ENCODE assay signal across 13 cellular contexts in genomic region chr21:8989261-8989882, GRCh38.
A peak's percentile ranks its signal among the peaks of the same experiment; 100 is the strongest.
DNase-seq lines count a peak whose midpoint lies in the region; ATAC-seq, FAIRE-seq and TF ChIP-seq lines count a peak whose summit lies in the region.
"Had no signal": no experiment of that assay in that cellular context is flagged by ENCODE, and none has a peak within 500 bp of the region (broad histone marks: within the 10 kb centered on the region; RNA-seq: fewer than 3 reads in every experiment).

No MANE protein-coding gene starts in this region.

- ATAC-seq in IMR-90 (ENCODE audit: low read depth) (peak; percentile 29), body of pancreas (peak; percentile 33), HepG2 (peak; percentile 24), GM21423 (IDR thresholded peaks at IDR 0.05; ENCODE audit: unreplicated experiment) (no peak), GM19351 (IDR thresholded peaks at IDR 0.05; ENCODE audit: unreplicated experiment) (no peak)

- dilution Hi-C loops in IMR-90 (cut with HindIII; ENCODE audit: low sequenced_read_pairs, unreplicated experiment) = no loop called here

- DNase-seq in BE2C = peak; percentile 64
- no peak for DNase-seq in IMR-90
- DNase-seq in body of pancreas = no peak
- DNase-seq in HepG2 (ENCODE audit: low spot score) = peak; percentile 95
- no peak for DNase-seq in T-helper 9 cell
- DNase-seq in HTR-8/SVneo (ENCODE audit: insufficient read length, low spot score) = no peak
- DNase-seq: H9, NCI-H2081, ovary, spleen had no signal

- no peaks in the 10 kb centered on the region for H4K20me1 ChIP-seq in IMR-90 (ENCODE audit: insufficient read depth, low read length)
- no peaks in the 10 kb centered on the region for H4K20me1 ChIP-seq in HepG2 (ENCODE audit: insufficient read depth, low read length)

- no peak overlapping the region for H3K9ac ChIP-seq in IMR-90 (ENCODE audit: low read depth, low read length)
- no peak overlapping the region for H3K9ac ChIP-seq in HepG2 (ENCODE audit: insufficient read depth, low read depth, low read length)

- no peak overlapping the region for H2BK120ac ChIP-seq in IMR-90 (ENCODE audit: low read depth, low read length)

- intact Hi-C loops in IMR-90 (cut with micrococcal nuclease) = no loop called here
- intact Hi-C loops in body of pancreas (cut with DNase I) = no loop called here
- intact Hi-C loops in HepG2 (cut with micrococcal nuclease; ENCODE audit: unreplicated experiment) = no loop called here

- no peak overlapping the region for H3K18ac ChIP-seq in IMR-90 (ENCODE audit: low read depth, low read length)

- no peak overlapping the region for H3K23ac ChIP-seq in IMR-90 (ENCODE audit: low read depth, low read length)

- H3K79me2 ChIP-seq in HepG2 (ENCODE audit: insufficient read depth, low read length) = no peaks in the 10 kb centered on the region

- TF ChIP-seq CTCF in BE2C (IDR thresholded peaks at IDR 0.05; ENCODE audit: low read depth, low read length) (no peak), IMR-90 (conservative IDR thresholded peaks at IDR 0.05; ENCODE audit: low read depth, low read length) (no peak), body of pancreas (IDR thresholded peaks at IDR 0.05) (no peak), HepG2 (CRISPR knock-in tag; IDR thresholded peaks at IDR 0.05) (no peak)

- TF ChIP-seq POLR2A in IMR-90 (IDR thresholded peaks at IDR 0.05; ENCODE audit: low read depth, low read length) (no peak), body of pancreas (IDR thresholded peaks at IDR 0.05) (no peak), HepG2 (IDR thresholded peaks at IDR 0.05; ENCODE audit: insufficient read depth in 1 of 2, low read depth in 2 of 2, low read length in 2 of 2) (no peak)

- no peak overlapping the region for H3K14ac ChIP-seq in IMR-90 (replicated peaks; ENCODE audit: low read depth, low read length)

- no peak overlapping the region for H3K4ac ChIP-seq in IMR-90 (ENCODE audit: low read depth, low read length)

- no peaks in the 10 kb centered on the region for H3K9me1 ChIP-seq in IMR-90 (ENCODE audit: insufficient read depth, low read length)

- H3K27ac ChIP-seq in IMR-90 (ENCODE audit: insufficient read depth, low read length) = no peak overlapping the region
- no peak overlapping the region for H3K27ac ChIP-seq in body of pancreas
- no peak overlapping the region for H3K27ac ChIP-seq in HepG2 (ENCODE audit: extremely low read length, insufficient read depth, low read length)
- H3K27ac ChIP-seq: ovary, spleen had no signal

- H3K27me3 ChIP-seq in BE2C = peaks cover 12% of the 10 kb centered on the region
- no peaks in the 10 kb centered on the region for H3K27me3 ChIP-seq in IMR-90 (ENCODE audit: control insufficient read depth, insufficient read depth, low read length)
- H3K27me3 ChIP-seq in body of pancreas = peaks cover 0 to 5% of the 10 kb centered on the region in 2 donors
- H3K27me3 ChIP-seq in HepG2 (ENCODE audit: control insufficient read depth in 1 of 2, insufficient read depth in 2 of 2, low read length in 2 of 2) = no peaks in the 10 kb centered on the region
- H3K27me3 ChIP-seq: ovary had no signal

- H4K5ac ChIP-seq in IMR-90 (ENCODE audit: low read depth, low read length) = no peak overlapping the region

- no peak overlapping the region for H2AK9ac ChIP-seq in IMR-90 (replicated peaks; ENCODE audit: low read depth, low read length, poor library complexity)

- H3K36me3 ChIP-seq in BE2C = no peaks in the 10 kb centered on the region
- H3K36me3 ChIP-seq in IMR-90 (ENCODE audit: control insufficient read depth, insufficient read depth, low read length) = no peaks in the 10 kb centered on the region
- H3K36me3 ChIP-seq in body of pancreas (replicated peaks in 1 of 2; ENCODE audit: insufficient read depth in 1 of 2, low read depth in 2 of 2) = no peaks in the 10 kb centered on the region
- no peaks in the 10 kb centered on the region for H3K36me3 ChIP-seq in HepG2 (replicated peaks in 1 of 2; ENCODE audit: control insufficient read depth in 1 of 2, insufficient read depth in 2 of 2, low read length in 2 of 2)
- H3K36me3 ChIP-seq: ovary, spleen had no signal

- TF ChIP-seq RAD21 in IMR-90 (IDR thresholded peaks at IDR 0.05; ENCODE audit: low read length) (no peak), HepG2 (CRISPR knock-in tag; IDR thresholded peaks at IDR 0.05) (no peak)

- in situ Hi-C loops in IMR-90 (cut with MboI; ENCODE audit: low sequenced_read_pairs) = no loop called here
- in situ Hi-C loops in HepG2 (cut with HindIII; ENCODE audit: extremely low pct_ligation_motif_present, low pct_unique_long_range_greater_than_20kb) = no loop called here

- H2BK20ac ChIP-seq in IMR-90 (ENCODE audit: low read depth, low read length) = no peak overlapping the region

- H3K4me2 ChIP-seq in IMR-90 (ENCODE audit: low read depth, low read length) (no peak overlapping the region), HepG2 (ENCODE audit: low read depth, low read length) (no peak overlapping the region)

- no peak overlapping the region for H3K56ac ChIP-seq in IMR-90 (ENCODE audit: extremely low read depth, insufficient read depth, low read length)

- no peaks in the 10 kb centered on the region for H3K4me1 ChIP-seq in BE2C
- no peaks in the 10 kb centered on the region for H3K4me1 ChIP-seq in IMR-90 (ENCODE audit: control insufficient read depth, insufficient read depth, low read length)
- no peaks in the 10 kb centered on the region for H3K4me1 ChIP-seq in body of pancreas
- no peaks in the 10 kb centered on the region for H3K4me1 ChIP-seq in HepG2 (ENCODE audit: insufficient read depth, low read length)
- H3K4me1 ChIP-seq: spleen had no signal

- H2AFZ ChIP-seq in IMR-90 (replicated peaks; ENCODE audit: low read length, poor library complexity) (no peak overlapping the region), HepG2 (ENCODE audit: low read length) (no peak overlapping the region)

- no peak overlapping the region for H4K91ac ChIP-seq in IMR-90 (ENCODE audit: insufficient read depth, low read depth, low read length)

- H2BK15ac ChIP-seq in IMR-90 (ENCODE audit: low read depth, low read length) = no peak overlapping the region

- CTCF ChIA-PET in IMR-90 (lab: Yijun Ruan, JAX) (no interaction called here), HepG2 (lab: Yijun Ruan, JAX; ENCODE audit: low intra/inter-chr PET ratio, low total read pairs) (no interaction called here)

- BruUV-seq in IMR-90 (replicated peaks; lab: Mats Ljungman, UMichigan) (no TSS peak), HepG2 (replicated peaks; lab: Mats Ljungman, UMichigan) (no TSS peak)

- FAIRE-seq in HepG2 (lab: Jason Lieb, UNC) = no peak
- FAIRE-seq in HTR-8/SVneo (lab: Jason Lieb, UNC) = no peak
- FAIRE-seq: D721Med had no signal

- no peak overlapping the region for H2BK5ac ChIP-seq in IMR-90 (ENCODE audit: low read depth, low read length, poor library complexity, severe bottlenecking)

- H4K8ac ChIP-seq in IMR-90 (ENCODE audit: low read depth in 2 of 2, low read length in 2 of 2) = no peak overlapping the region

- H3K9me3 ChIP-seq in BE2C (no peaks in the 10 kb centered on the region), IMR-90 (ENCODE audit: control insufficient read depth, insufficient read depth, low read length) (peaks cover 47% of the 10 kb centered on the region), body of pancreas (no peaks in the 10 kb centered on the region), HepG2 (ENCODE audit: low read length) (peaks cover 59% of the 10 kb centered on the region)

- WGBS in IMR-90 (ENCODE audit: extremely low coverage in 2 of 2, insufficient read length in 1 of 2), 2 experiments = 44% methylated on average over 4 of the region's 8 CpGs; no CpG with 5 or more reads in 1 of the 2 experiments
- WGBS in body of pancreas, 2 donors = 31 to 33% methylated on average over 8 of the region's 8 CpGs
- 22% methylated on average over 8 of the region's 8 CpGs for WGBS in HepG2 (ENCODE audit: low lambda C conversion rate)

- no peak overlapping the region for H3K4me3 ChIP-seq in BE2C (ENCODE audit: low read depth, low read length)
- H3K4me3 ChIP-seq in IMR-90 (ENCODE audit: insufficient read depth, low read depth, low read length) = no peak overlapping the region
- H3K4me3 ChIP-seq in body of pancreas = no peak overlapping the region
- no peak overlapping the region for H3K4me3 ChIP-seq in HepG2 (replicated peaks in 1 of 3; ENCODE audit: insufficient read depth in 1 of 3, low read depth in 2 of 3, low read length in 3 of 3)
- H3K4me3 ChIP-seq: ovary, spleen had no signal

- no peak for TF ChIP-seq EP300 in HepG2 (IDR thresholded peaks at IDR 0.05; ENCODE audit: low read depth in 2 of 2, low read length in 2 of 2)
- no peak for TF ChIP-seq EP300 in HepG2 (CRISPR knock-in tag; IDR thresholded peaks at IDR 0.05; ENCODE audit: borderline replicate concordance)

- H3K79me1 ChIP-seq in IMR-90 (ENCODE audit: low read depth in 1 of 2, low read length in 2 of 2) = no peaks in the 10 kb centered on the region

- no peak overlapping the region for H2AK5ac ChIP-seq in IMR-90 (ENCODE audit: low read depth, low read length)

- POLR2A ChIA-PET in IMR-90 (lab: Charles Lee; ENCODE audit: unreplicated experiment) = no interaction called here
- POLR2A ChIA-PET in HepG2 (lab: Yijun Ruan, JAX) = no interaction called here

TF ChIP-seq in IMR-90, 13 proteins besides CTCF, POLR2A, EP300 and RAD21:
- no peak for TF ChIP-seq SMC3 (IDR thresholded peaks at IDR 0.05; ENCODE audit: low read depth, low read length)

TF ChIP-seq in HepG2, 621 proteins besides CTCF, POLR2A, EP300 and RAD21:
- TF ChIP-seq GATAD2A (CRISPR knock-in tag; IDR thresholded peaks at IDR 0.05) (no peak), LCORL (IDR thresholded peaks at IDR 0.05) (peak; percentile 14; the same call in 1 of the 2 replicates), LCORL (CRISPR knock-in tag; IDR thresholded peaks at IDR 0.05) (no peak)

Comparison
In these comparisons a context has a peak if more than half of its experiments do, and no peak if none do; other contexts are left out.
1. DNase-seq: peak in BE2C (single experiment) and HepG2 (single experiment); none in IMR-90 (single experiment), body of pancreas (0 of 4), T-helper 9 cell (single experiment) and HTR-8/SVneo (single experiment).
2. ATAC-seq: peak in IMR-90 (single experiment), body of pancreas (single experiment) and HepG2 (single experiment); none in GM21423 (single experiment) and GM19351 (single experiment).